25 cellular contexts compared by ENCODE assay signal in the genomic region with DNA sequence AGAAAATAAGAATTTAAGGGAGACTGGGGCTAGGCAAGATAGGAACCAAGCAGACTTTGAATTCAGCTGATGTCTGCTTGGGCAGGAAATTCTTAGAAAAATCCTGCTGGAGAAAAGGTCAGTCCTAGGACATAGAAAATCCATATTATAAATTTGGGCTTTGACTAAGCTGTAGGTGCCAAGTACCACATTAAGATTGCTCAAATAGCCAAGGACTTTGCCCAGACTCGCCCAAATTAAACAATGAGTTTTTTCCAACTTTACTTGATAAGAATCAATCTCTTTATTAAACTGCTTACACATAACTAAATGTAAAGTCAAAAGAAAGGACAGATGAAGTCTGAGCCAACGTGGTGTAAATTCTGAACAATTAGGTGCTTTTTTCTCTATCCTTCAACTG.
DNase-seq lines count a peak whose midpoint lies in the region; ATAC-seq and TF ChIP-seq lines count a peak whose summit lies in the region.
"Had no signal": no experiment of that assay in that cellular context is flagged by ENCODE, and none has a peak within 500 bp of the region (broad histone marks: within the 10 kb centered on the region; RNA-seq: fewer than 3 reads in every experiment).

No MANE protein-coding gene starts in this region.

- H3K9me3 ChIP-seq in stomach: no peaks in the 10 kb centered on the region
- no peaks in the 10 kb centered on the region for H3K9me3 ChIP-seq in naive thymus-derived CD4-positive, alpha-beta T cell (ENCODE audit: control insufficient read depth in 2 of 3, low read length in 3 of 3)
- H3K9me3 ChIP-seq: MG63 had no signal

- ATAC-seq in left colon (peak; percentile 41), GM18511 (IDR thresholded peaks at IDR 0.05; ENCODE audit: unreplicated experiment) (no peak)
- ATAC-seq in naive thymus-derived CD4-positive, alpha-beta T cell: no peak
- ATAC-seq: K562 had no signal

- no peak for TF ChIP-seq POLR2A in stomach (IDR thresholded peaks at IDR 0.05)

- 16 to 28% (median 25%) methylated on average over 2 of the region's 2 CpGs for WGBS in stomach, 5 donors

- intact Hi-C loops in left colon (cut with DNase I, micrococcal nuclease): no loop called here
- intact Hi-C loops in stomach (cut with DNase I; ENCODE audit: low total_unique reads): no loop called here
- intact Hi-C loops in naive thymus-derived CD4-positive, alpha-beta T cell (cut with micrococcal nuclease): no loop called here

- H3K9me3 Mint-ChIP-seq in naive thymus-derived CD4-positive, alpha-beta T cell: peaks cover 0 to 5% (median 0%) of the 10 kb centered on the region in 11 donors
- H3K9me3 Mint-ChIP-seq: CD4-positive, CD25-positive, alpha-beta regulatory T cell had no signal

- H3K4me3 ChIP-seq in stomach: no peak overlapping the region
- no peak overlapping the region for H3K4me3 ChIP-seq in naive thymus-derived CD4-positive, alpha-beta T cell (ENCODE audit: low read length)
- H3K4me3 ChIP-seq: GM23248, K562, MG63 had no signal

- TF ChIP-seq EP300 in stomach (IDR thresholded peaks at IDR 0.05): no peak

- no peaks in the 10 kb centered on the region for H3K4me1 Mint-ChIP-seq in naive thymus-derived CD4-positive, alpha-beta T cell
- H3K4me1 Mint-ChIP-seq: CD4-positive, CD25-positive, alpha-beta regulatory T cell had no signal

- H3K27me3 ChIP-seq in stomach: no peaks in the 10 kb centered on the region
- H3K27me3 ChIP-seq in naive thymus-derived CD4-positive, alpha-beta T cell (ENCODE audit: control insufficient read depth in 2 of 2, insufficient read depth in 2 of 2, low read length in 2 of 2): no peaks in the 10 kb centered on the region
- H3K27me3 ChIP-seq: MG63 had no signal

- POLR2A ChIA-PET in naive thymus-derived CD4-positive, alpha-beta T cell (lab: Charles Lee): no interaction called here

- peaks cover 0 to 4% (median 0%) of the 10 kb centered on the region in 5 donors for H3K36me3 Mint-ChIP-seq in naive thymus-derived CD4-positive, alpha-beta T cell
- H3K36me3 Mint-ChIP-seq: CD4-positive, CD25-positive, alpha-beta regulatory T cell had no signal

- no peak overlapping the region for H3K27ac Mint-ChIP-seq in naive thymus-derived CD4-positive, alpha-beta T cell
- H3K27ac Mint-ChIP-seq: CD4-positive, CD25-positive, alpha-beta regulatory T cell had no signal

- CTCF ChIA-PET in naive thymus-derived CD4-positive, alpha-beta T cell (lab: Charles Lee): no interaction called here

- H3K27ac ChIP-seq in VCaP (peak overlapping the region; percentile 52), stomach (peak overlapping the region in 3 of 5 donors; percentile 44 to 51 (median 46))
- H3K27ac ChIP-seq in naive thymus-derived CD4-positive, alpha-beta T cell (ENCODE audit: low read depth, low read length): no peak overlapping the region
- H3K27ac ChIP-seq: GM23248 had no signal

- peaks cover 0 to 6% (median 0%) of the 10 kb centered on the region in 4 donors for H3K4me1 ChIP-seq in stomach
- no peaks in the 10 kb centered on the region for H3K4me1 ChIP-seq in naive thymus-derived CD4-positive, alpha-beta T cell (ENCODE audit: control insufficient read depth in 2 of 2, insufficient read depth in 2 of 2, low read length in 2 of 2)

- no peaks in the 10 kb centered on the region for H3K36me3 ChIP-seq in stomach
- H3K36me3 ChIP-seq in naive thymus-derived CD4-positive, alpha-beta T cell (ENCODE audit: control insufficient read depth in 2 of 3, insufficient read depth in 3 of 3, low read length in 3 of 3): no peaks in the 10 kb centered on the region
- H3K36me3 ChIP-seq: MG63 had no signal

- TF ChIP-seq CTCF in VCaP (conservative IDR thresholded peaks at IDR 0.05): no peak
- no peak for TF ChIP-seq CTCF in stomach (IDR thresholded peaks at IDR 0.05)

- peak; percentile 12 for DNase-seq in NCI-H1105 treated with DMSO at 0.1 percent for 48 hours (lab: John Stamatoyannopoulos, UW)
- DNase-seq in NCI-H1105 (lab: John Stamatoyannopoulos, UW): no peak
- no peak for DNase-seq in left colon
- no peak for DNase-seq in stomach
- DNase-seq in naive thymus-derived CD4-positive, alpha-beta T cell: no peak
- no peak for DNase-seq in NCI-H1930 (lab: John Stamatoyannopoulos, UW)
- DNase-seq: 8988T; CD4-positive, CD25-positive, alpha-beta regulatory T cell; COR-L47; DMS53; GM23248; H7; Kasumi-1; MG63; NCI-H1417; NCI-H1694; NCI-H2081; NCI-H2227 treated with DMSO at 0.1 percent for 48 hours; NCI-H510A; NCI-H69; RPMI8226; SHP77 had no signal

- H3K4me3 Mint-ChIP-seq in naive thymus-derived CD4-positive, alpha-beta T cell: no peak overlapping the region
- H3K4me3 Mint-ChIP-seq: CD4-positive, CD25-positive, alpha-beta regulatory T cell had no signal

- no peaks in the 10 kb centered on the region for H3K27me3 Mint-ChIP-seq in naive thymus-derived CD4-positive, alpha-beta T cell
- H3K27me3 Mint-ChIP-seq: CD4-positive, CD25-positive, alpha-beta regulatory T cell had no signal
